ENCODE assay signal across 20 cellular contexts in genomic region chr5:177977600-177977999, GRCh38. TPM values are rescaled to one million over a fixed set of nuclear protein-coding genes. Genes with fewer than 3 reads are reported as not detected.
"Had no signal": no experiment of that assay in that cellular context is flagged by ENCODE, and none has a peak within 500 bp of the region (broad histone marks: within the 10 kb centered on the region; RNA-seq: fewer than 3 reads in every experiment).

No MANE protein-coding gene starts in this region.

RNA-seq across cellular contexts. Expression of gene PROP1, which starts 18.4 kb away (rescaled TPM):
- total RNA-seq: activated naive CD4-positive, alpha-beta T cell treated with anti-CD3 and anti-CD28 coated beads for 36 hours; activated naive CD4-positive, alpha-beta T cell treated with anti-CD3 and anti-CD28 coated beads, Interleukin-2, amount 50 U/mL, for 72 hours; activated naive CD8-positive, alpha-beta T cell treated with anti-CD3 and anti-CD28 coated beads for 36 hours; activated naive CD8-positive, alpha-beta T cell treated with anti-CD3 and anti-CD28 coated beads, Interleukin-2, amount 10 ng/mL, durations not matched to agents 7 days and 5 days; activated T-cell treated with anti-CD3 and anti-CD28 coated beads, Interleukin-2, amount 50 U/mL, for 4 hours; activated T-cell treated with anti-CD3 and anti-CD28 coated beads, Interleukin-2, amount 50 U/mL, for 72 hours; activated T-helper 1 cell treated with anti-CD3 and anti-CD28 coated beads, Interleukin-12 subunit alpha, Interleukin-12 subunit beta, Interleukin-2, Interleukin-4 antibody, amounts not matched to agents 30 ng/mL and 10 ng/mL and 1 ng/mL, durations not matched to agents 14 hours and 24 hours and 36 hours; activated T-helper 17 cell treated with anti-CD3 and anti-CD28 coated beads, Interleukin-2, amount 50 U/mL, for 72 hours; activated T-helper 2 cell treated with anti-CD3 and anti-CD28 coated beads, Interferon-gamma antibody, Interleukin-2, Interleukin-4, amounts not matched to agents 10 μg/mL and 5 μg/mL and 100 μg/mL, durations not matched to agents 14 hours and 24 hours and 36 hours; adrenal gland; aorta; ascending aorta; astrocyte; body of pancreas; breast epithelium; bronchial epithelial cell; cardiac muscle cell; cardiac septum; cerebellum; chondrocyte had no signal
